20 cellular contexts compared by ENCODE assay signal in the genomic region with DNA sequence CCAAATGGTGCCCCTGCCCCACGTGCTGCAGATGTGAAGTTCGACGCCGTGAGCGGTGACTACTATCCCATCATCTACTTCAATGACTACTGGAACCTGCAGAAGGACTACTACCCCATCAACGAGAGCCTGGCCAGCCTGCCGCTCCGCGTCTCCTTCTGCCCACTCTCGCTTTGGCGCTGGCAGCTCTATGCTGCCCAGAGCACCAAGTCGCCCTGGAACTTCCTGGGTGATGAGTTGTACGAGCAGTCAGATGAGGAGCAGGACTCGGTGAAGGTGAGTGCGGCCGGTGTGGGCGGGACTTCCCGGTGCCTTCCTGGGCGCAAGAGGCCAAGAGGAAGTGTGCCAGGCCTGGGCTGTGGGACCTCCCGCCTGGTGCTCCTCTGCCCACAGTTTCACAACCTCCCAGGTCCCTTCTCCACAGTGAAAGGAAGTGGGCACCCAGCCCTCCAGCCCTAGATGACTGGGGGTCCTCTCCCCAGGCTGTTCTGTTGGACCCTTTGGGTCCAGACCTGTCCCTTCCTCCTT. TPM values are rescaled to one million over a fixed set of nuclear protein-coding genes. Genes with fewer than 3 reads are reported as not detected.
A peak's percentile ranks its signal among the peaks of the same experiment; 100 is the strongest.
DNase-seq lines count a peak whose midpoint lies in the region; ATAC-seq and TF ChIP-seq lines count a peak whose summit lies in the region.
"Had no signal": no experiment of that assay in that cellular context is flagged by ENCODE, and none has a peak within 500 bp of the region (broad histone marks: within the 10 kb centered on the region; RNA-seq: fewer than 3 reads in every experiment).

No MANE protein-coding gene starts in this region.

- POLR2A ChIA-PET in A673 (lab: Charles Lee; ENCODE audit: low non-redundant PET), result no interaction called here

- BruUV-seq in A673 (replicated peaks; lab: Mats Ljungman, UMichigan), result no TSS peak

- H3K4me3 Mint-ChIP-seq in activated naive CD4-positive, alpha-beta T cell treated with anti-CD3 and anti-CD28 coated beads, Interleukin-2, amount 10 ng/mL, durations not matched to agents 7 days and 5 days, result no peak overlapping the region
- no peak overlapping the region for H3K4me3 Mint-ChIP-seq in activated naive CD4-positive, alpha-beta T cell treated with anti-CD3 and anti-CD28 coated beads for 36 hours
- no peak overlapping the region for H3K4me3 Mint-ChIP-seq in central memory CD8-positive, alpha-beta T cell
- H3K4me3 Mint-ChIP-seq in stimulated activated memory B cell treated with anti-CD40 and anti-IgM and Interleukin-4, amounts not matched to agents 10 μg/mL and 1 μg/mL and 100 μg/mL, for 72 hours, result no peak overlapping the region
- H3K4me3 Mint-ChIP-seq: CD4-positive, alpha-beta T cell had no signal

- no peaks in the 10 kb centered on the region for H3K4me1 ChIP-seq in vagina
- no peaks in the 10 kb centered on the region for H3K4me1 ChIP-seq in A673 (ENCODE audit: insufficient read depth, low read length, poor library complexity, severe bottlenecking)
- H3K4me1 ChIP-seq: A549 had no signal

- peak overlapping the region; percentile 36 for H3K27ac ChIP-seq in HL-60 (replicated peaks)
- H3K27ac ChIP-seq in vagina, result no peak overlapping the region
- H3K27ac ChIP-seq in A673 (ENCODE audit: low read depth, low read length, poor library complexity, severe bottlenecking), result no peak overlapping the region
- H3K27ac ChIP-seq: A549 had no signal

- no peak for DNase-seq in activated naive CD4-positive, alpha-beta T cell treated with anti-CD3 and anti-CD28 coated beads, Interleukin-2, amount 10 ng/mL, durations not matched to agents 7 days and 5 days
- DNase-seq in activated naive CD4-positive, alpha-beta T cell treated with anti-CD3 and anti-CD28 coated beads for 36 hours, result no peak
- DNase-seq in HL-60 (ENCODE audit: low read depth in 1 of 2, low spot score in 1 of 2), result peak; percentile 62 to 68
- DNase-seq in central memory CD8-positive, alpha-beta T cell (ENCODE audit: low spot score in 2 of 2), result no peak
- DNase-seq in vagina (ENCODE audit: extremely low spot score in 2 of 2), result no peak
- DNase-seq in A673 (ENCODE audit: low spot score), result no peak
- no peak for DNase-seq in HT-29 (ENCODE audit: low spot score)
- DNase-seq: CD4-positive, alpha-beta T cell; EL; KBM-7; NCI-H1092 treated with DMSO at 0.1 percent for 48 hours; NCI-H1694; NCI-H2107; NCI-H226; NCI-H524 treated with DMSO at 0.1 percent for 48 hours had no signal

- H3K36me3 ChIP-seq in vagina (peaks cover 0 to 76% of the 10 kb centered on the region in 2 donors), A673 (ENCODE audit: insufficient read depth, low read length, poor library complexity, severe bottlenecking) (peaks cover 29% of the 10 kb centered on the region)

- no peaks in the 10 kb centered on the region for H3K9me3 ChIP-seq in vagina
- no peaks in the 10 kb centered on the region for H3K9me3 ChIP-seq in A673 (ENCODE audit: low read depth, low read length, poor library complexity, severe bottlenecking)
- H3K9me3 ChIP-seq: A549 had no signal

- CTCF ChIA-PET in activated naive CD4-positive, alpha-beta T cell treated with anti-CD3 and anti-CD28 coated beads, Interleukin-2, amount 10 ng/mL, durations not matched to agents 7 days and 5 days (lab: Charles Lee), result no interaction called here
- CTCF ChIA-PET in activated naive CD4-positive, alpha-beta T cell treated with anti-CD3 and anti-CD28 coated beads for 36 hours (lab: Charles Lee), result interaction anchor here (0.9 kb wide), 1 partner anchor 72 kb away, joined by 3 read pairs; no protein-coding TSS in a partner anchor
- CTCF ChIA-PET in A673 (lab: Charles Lee), result no interaction called here

- H3K4me1 Mint-ChIP-seq in activated naive CD4-positive, alpha-beta T cell treated with anti-CD3 and anti-CD28 coated beads, Interleukin-2, amount 10 ng/mL, durations not matched to agents 7 days and 5 days, result peaks cover 2% of the 10 kb centered on the region
- H3K4me1 Mint-ChIP-seq in activated naive CD4-positive, alpha-beta T cell treated with anti-CD3 and anti-CD28 coated beads for 36 hours (ENCODE audit: low read depth), result no peaks in the 10 kb centered on the region
- H3K4me1 Mint-ChIP-seq in central memory CD8-positive, alpha-beta T cell, result peaks cover 6% of the 10 kb centered on the region
- peaks cover 27% of the 10 kb centered on the region for H3K4me1 Mint-ChIP-seq in stimulated activated memory B cell treated with anti-CD40 and anti-IgM and Interleukin-4, amounts not matched to agents 10 μg/mL and 1 μg/mL and 100 μg/mL, for 72 hours

- peak overlapping the region; percentile 49 for H3K27ac Mint-ChIP-seq in activated naive CD4-positive, alpha-beta T cell treated with anti-CD3 and anti-CD28 coated beads, Interleukin-2, amount 10 ng/mL, durations not matched to agents 7 days and 5 days
- H3K27ac Mint-ChIP-seq in activated naive CD4-positive, alpha-beta T cell treated with anti-CD3 and anti-CD28 coated beads for 36 hours, result no peak overlapping the region
- H3K27ac Mint-ChIP-seq in central memory CD8-positive, alpha-beta T cell (ENCODE audit: low read depth), result peak overlapping the region; percentile 70
- peak overlapping the region; percentile 76 for H3K27ac Mint-ChIP-seq in stimulated activated memory B cell treated with anti-CD40 and anti-IgM and Interleukin-4, amounts not matched to agents 10 μg/mL and 1 μg/mL and 100 μg/mL, for 72 hours
- H3K27ac Mint-ChIP-seq: CD4-positive, alpha-beta T cell had no signal

- ATAC-seq in central memory CD8-positive, alpha-beta T cell (replicated peaks; ENCODE audit: extremely low read depth, poor library complexity, severe bottlenecking), result no peak
- no peak for ATAC-seq in stimulated activated memory B cell treated with anti-CD40 and anti-IgM and Interleukin-4, amounts not matched to agents 10 μg/mL and 1 μg/mL and 100 μg/mL, for 72 hours
- ATAC-seq: A549, Panc1, Right ventricle myocardium inferior had no signal

- intact Hi-C loops in activated naive CD4-positive, alpha-beta T cell treated with anti-CD3 and anti-CD28 coated beads for 36 hours (cut with micrococcal nuclease), result no loop called here
- intact Hi-C loops in vagina (cut with DNase I) (no loop called here), A673 (cut with micrococcal nuclease; ENCODE audit: unreplicated experiment) (no loop called here)

- TF ChIP-seq POLR2A in vagina (IDR thresholded peaks at IDR 0.05), result no peak

- no peaks in the 10 kb centered on the region for H3K27me3 Mint-ChIP-seq in activated naive CD4-positive, alpha-beta T cell treated with anti-CD3 and anti-CD28 coated beads, Interleukin-2, amount 10 ng/mL, durations not matched to agents 7 days and 5 days
- H3K27me3 Mint-ChIP-seq in activated naive CD4-positive, alpha-beta T cell treated with anti-CD3 and anti-CD28 coated beads for 36 hours (ENCODE audit: low read depth), result no peaks in the 10 kb centered on the region
- H3K27me3 Mint-ChIP-seq in central memory CD8-positive, alpha-beta T cell, result no peaks in the 10 kb centered on the region
- no peaks in the 10 kb centered on the region for H3K27me3 Mint-ChIP-seq in stimulated activated memory B cell treated with anti-CD40 and anti-IgM and Interleukin-4, amounts not matched to agents 10 μg/mL and 1 μg/mL and 100 μg/mL, for 72 hours
- H3K27me3 Mint-ChIP-seq: CD4-positive, alpha-beta T cell had no signal

- H3K27me3 ChIP-seq in HL-60 (ENCODE audit: insufficient read depth, poor library complexity, severe bottlenecking) (no peaks in the 10 kb centered on the region), vagina (no peaks in the 10 kb centered on the region), A673 (replicated peaks; ENCODE audit: insufficient read depth, low read depth, low read length, poor library complexity) (no peaks in the 10 kb centered on the region)

- TF ChIP-seq CTCF in HL-60 (IDR thresholded peaks at IDR 0.05; ENCODE audit: insufficient read depth, low read length) (no peak), vagina (IDR thresholded peaks at IDR 0.05) (no peak), A673 (conservative IDR thresholded peaks at IDR 0.05; ENCODE audit: low read depth, low read length) (no peak)

- H3K36me3 Mint-ChIP-seq in activated naive CD4-positive, alpha-beta T cell treated with anti-CD3 and anti-CD28 coated beads, Interleukin-2, amount 10 ng/mL, durations not matched to agents 7 days and 5 days, result peaks cover 10% of the 10 kb centered on the region
- H3K36me3 Mint-ChIP-seq in activated naive CD4-positive, alpha-beta T cell treated with anti-CD3 and anti-CD28 coated beads for 36 hours (ENCODE audit: low read depth), result peaks cover 5% of the 10 kb centered on the region
- H3K36me3 Mint-ChIP-seq in central memory CD8-positive, alpha-beta T cell (ENCODE audit: insufficient read depth), result peaks cover 43% of the 10 kb centered on the region
- H3K36me3 Mint-ChIP-seq in stimulated activated memory B cell treated with anti-CD40 and anti-IgM and Interleukin-4, amounts not matched to agents 10 μg/mL and 1 μg/mL and 100 μg/mL, for 72 hours, result peaks cover 72% of the 10 kb centered on the region

- H3K9me3 Mint-ChIP-seq in activated naive CD4-positive, alpha-beta T cell treated with anti-CD3 and anti-CD28 coated beads, Interleukin-2, amount 10 ng/mL, durations not matched to agents 7 days and 5 days, result no peaks in the 10 kb centered on the region
- H3K9me3 Mint-ChIP-seq in activated naive CD4-positive, alpha-beta T cell treated with anti-CD3 and anti-CD28 coated beads for 36 hours, result no peaks in the 10 kb centered on the region
- H3K9me3 Mint-ChIP-seq in central memory CD8-positive, alpha-beta T cell, result no peaks in the 10 kb centered on the region
- H3K9me3 Mint-ChIP-seq in stimulated activated memory B cell treated with anti-CD40 and anti-IgM and Interleukin-4, amounts not matched to agents 10 μg/mL and 1 μg/mL and 100 μg/mL, for 72 hours, result no peaks in the 10 kb centered on the region
- H3K9me3 Mint-ChIP-seq: CD4-positive, alpha-beta T cell had no signal

- no peak overlapping the region for H3K4me3 ChIP-seq in HL-60 (replicated peaks; ENCODE audit: insufficient read depth, low read length)
- no peak overlapping the region for H3K4me3 ChIP-seq in vagina
- no peak overlapping the region for H3K4me3 ChIP-seq in A673 (ENCODE audit: low read depth, low read length, poor library complexity, severe bottlenecking)
- H3K4me3 ChIP-seq: A549 had no signal

RNA-seq across cellular contexts. Expression of a gene that starts 14.1 kb away (rescaled TPM):
- total RNA-seq in activated naive CD4-positive, alpha-beta T cell treated with anti-CD3 and anti-CD28 coated beads for 36 hours, result 10 to 100 TPM; 55.4 to 57.3 TPM
- total RNA-seq in vagina (2.9 TPM), A673 (2021) (11.9 and 13.1 TPM in 2 replicates)
- total RNA-seq in HT-29 (2014; rRNA removed; shearing (Covaris generic)), result 11.4 and 18.8 TPM in 2 replicates

RNA-seq across cellular contexts. Expression of a gene that starts 32.0 kb away (rescaled TPM):
- 10 to 100 TPM; 32.4 to 34.6 TPM for total RNA-seq in activated naive CD4-positive, alpha-beta T cell treated with anti-CD3 and anti-CD28 coated beads for 36 hours
- total RNA-seq in vagina, result 130 TPM
- total RNA-seq in A673 (2021), result 135 and 138 TPM in 2 replicates
- 104 and 106 TPM in 2 replicates for total RNA-seq in HT-29 (2014; rRNA removed; shearing (Covaris generic))

RNA-seq across cellular contexts. Expression of a gene that starts 41.4 kb away (rescaled TPM):
- not detected for total RNA-seq in activated naive CD4-positive, alpha-beta T cell treated with anti-CD3 and anti-CD28 coated beads for 36 hours
- total RNA-seq in vagina (not detected), A673 (2021) (not detected in 2 replicates)
- not detected in 2 replicates for total RNA-seq in HT-29 (2014; rRNA removed; shearing (Covaris generic))
- total RNA-seq: CD4-positive, alpha-beta T cell; H4; Right ventricle myocardium inferior had no signal

RNA-seq across cellular contexts. Expression of a gene that starts 45.2 kb away (rescaled TPM):
- not detected for total RNA-seq in activated naive CD4-positive, alpha-beta T cell treated with anti-CD3 and anti-CD28 coated beads for 36 hours
- total RNA-seq in vagina, result not detected
- total RNA-seq in A673 (2021), result not detected in 2 replicates
- total RNA-seq in HT-29 (2014; rRNA removed; shearing (Covaris generic)), result not detected in 2 replicates
- total RNA-seq: CD4-positive, alpha-beta T cell; H4; Right ventricle myocardium inferior had no signal

RNA-seq across cellular contexts. Expression of a gene that starts 51.6 kb away (rescaled TPM):
- total RNA-seq in activated naive CD4-positive, alpha-beta T cell treated with anti-CD3 and anti-CD28 coated beads for 36 hours, result 100 to 1,000 TPM; 106 to 113 TPM
- total RNA-seq in vagina (93.5 TPM), A673 (2021) (104 and 109 TPM in 2 replicates)
- 90.2 and 99.9 TPM in 2 replicates for total RNA-seq in HT-29 (2014; rRNA removed; shearing (Covaris generic))

Comparison
In these comparisons a context has a peak if more than half of its experiments do, and no peak if none do; other contexts are left out.
1. DNase-seq: peak in HL-60 (2 of 2); none in activated naive CD4-positive, alpha-beta T cell treated with anti-CD3 and anti-CD28 coated beads, Interleukin-2, amount 10 ng/mL, durations not matched to agents 7 days and 5 days (single experiment), activated naive CD4-positive, alpha-beta T cell treated with anti-CD3 and anti-CD28 coated beads for 36 hours (single experiment), central memory CD8-positive, alpha-beta T cell (0 of 2), vagina (0 of 2), A673 (single experiment) and HT-29 (single experiment).